In genomic region chr7:14691034-14691433, GRCh38 we compare ENCODE assay signal across 16 cellular contexts.
DNase-seq lines count a peak whose midpoint lies in the region; ATAC-seq and TF ChIP-seq lines count a peak whose summit lies in the region.
"Had no signal": no experiment of that assay in that cellular context is flagged by ENCODE, and none has a peak within 500 bp of the region (broad histone marks: within the 10 kb centered on the region; RNA-seq: fewer than 3 reads in every experiment).

No MANE protein-coding gene starts in this region.

- no peak overlapping the region for H2AFZ ChIP-seq in SK-N-SH (ENCODE audit: low read depth)

- no peaks in the 10 kb centered on the region for H4K20me1 ChIP-seq in SK-N-SH (ENCODE audit: insufficient read depth)

- TF ChIP-seq RAD21 in SK-N-SH (IDR thresholded peaks at IDR 0.05; ENCODE audit: low read length): no peak

- CTCF ChIA-PET in SK-N-SH (lab: Yijun Ruan, JAX): interaction anchor here (0.5 to 6.8 kb wide), 112 partner anchors 10 to 1926 kb away, joined by 3 to 165 read pairs (median 4); partner anchors contain the start of gene ETV1

- no peaks in the 10 kb centered on the region for H3F3A ChIP-seq in SK-N-SH (replicated peaks; ENCODE audit: insufficient read depth)

- no peak for ATAC-seq in SK-N-SH treated with all-trans-retinoic acid at 6 μM for 48 hours
- ATAC-seq in HG02642 (IDR thresholded peaks at IDR 0.05; ENCODE audit: poor library complexity, unreplicated experiment): peak; percentile 65
- ATAC-seq in HG03432 (IDR thresholded peaks at IDR 0.05; ENCODE audit: unreplicated experiment): peak; percentile 54
- ATAC-seq: activated naive CD4-positive, alpha-beta T cell treated with anti-CD3 and anti-CD28 coated beads, Interleukin-2, amount 50 U/mL, for 72 hours; activated T-cell treated with anti-CD3 and anti-CD28 coated beads, Interleukin-2, amount 50 U/mL, for 4 hours; body of pancreas; gastroesophageal sphincter; mucosa of descending colon had no signal

- no peak overlapping the region for H3K27ac ChIP-seq in SK-N-SH (ENCODE audit: low read depth in 2 of 2, low read length in 1 of 2)
- peak overlapping the region; percentile 78 for H3K27ac ChIP-seq in neutrophil
- H3K27ac ChIP-seq: A549, body of pancreas, gastroesophageal sphincter, KMS-11, right lobe of liver had no signal

- no peak for TF ChIP-seq EP300 in SK-N-SH (IDR thresholded peaks at IDR 0.05; ENCODE audit: borderline replicate concordance in 1 of 2, low read depth in 1 of 2, low read length in 1 of 2)

- H3K4me3 ChIP-seq in SK-N-SH (ENCODE audit: low read depth in 2 of 2, low read length in 1 of 2) (no peak overlapping the region), neutrophil (ENCODE audit: low read depth in 1 of 2, low read length in 1 of 2) (no peak overlapping the region)
- H3K4me3 ChIP-seq: A549, body of pancreas, gastroesophageal sphincter, mucosa of descending colon, right lobe of liver had no signal

- peaks cover 0 to 29% of the 10 kb centered on the region in 2 experiments; a peak in 3 of 4 replicates for H3K4me1 ChIP-seq in SK-N-SH (ENCODE audit: control insufficient read depth in 1 of 2, insufficient read depth in 2 of 2, low read depth in 1 of 2, low read length in 1 of 2)
- peaks cover 29 to 38% of the 10 kb centered on the region in 2 experiments for H3K4me1 ChIP-seq in neutrophil (ENCODE audit: control insufficient read depth in 1 of 2, insufficient read depth in 1 of 2, low read depth in 1 of 2, low read length in 1 of 2)
- H3K4me1 ChIP-seq: A549, body of pancreas, gastroesophageal sphincter had no signal

- TF ChIP-seq CTCF in SK-N-SH (IDR thresholded peaks at IDR 0.05) (no peak), neutrophil (IDR thresholded peaks at IDR 0.05) (no peak)

- H3K9me3 ChIP-seq in SK-N-SH (no peaks in the 10 kb centered on the region), neutrophil (no peaks in the 10 kb centered on the region)
- H3K9me3 ChIP-seq: A549, body of pancreas, gastroesophageal sphincter, mucosa of descending colon, right lobe of liver had no signal

- 58% methylated on average over 2 of the region's 2 CpGs for WGBS in SK-N-SH (ENCODE audit: low lambda C conversion rate)

- H3K36me3 ChIP-seq in SK-N-SH (replicated peaks in 1 of 2; ENCODE audit: control insufficient read depth in 1 of 2, insufficient read depth in 2 of 2, low read length in 1 of 2) (peaks cover 0 to 6% of the 10 kb centered on the region in 2 experiments), neutrophil (no peaks in the 10 kb centered on the region)
- H3K36me3 ChIP-seq: gastroesophageal sphincter, right lobe of liver had no signal

- POLR2A ChIA-PET in SK-N-SH (lab: Yijun Ruan, JAX): interaction anchor here (0.9 kb wide), 1 partner anchor 1409 kb away, joined by 3 read pairs; no protein-coding TSS in a partner anchor

- no peak overlapping the region for H3K4me2 ChIP-seq in SK-N-SH
- H3K4me2 ChIP-seq: A549, KMS-11 had no signal

- no peaks in the 10 kb centered on the region for H3K9me2 ChIP-seq in SK-N-SH

- DNase-seq in SK-N-SH (no peak), NCI-H510A (lab: John Stamatoyannopoulos, UW) (no peak), RKO (ENCODE audit: low spot score) (no peak), NCI-H1436 treated with DMSO at 0.1 percent for 48 hours (lab: John Stamatoyannopoulos, UW) (no peak)

- no peaks in the 10 kb centered on the region for H3K27me3 ChIP-seq in SK-N-SH (ENCODE audit: insufficient read depth)
- H3K27me3 ChIP-seq in neutrophil: no peaks in the 10 kb centered on the region
- H3K27me3 ChIP-seq: body of pancreas, gastroesophageal sphincter, right lobe of liver had no signal

- H3K9ac ChIP-seq in SK-N-SH: no peak overlapping the region
- H3K9ac ChIP-seq: KMS-11 had no signal

- no peaks in the 10 kb centered on the region for H3K79me2 ChIP-seq in SK-N-SH (ENCODE audit: insufficient read depth)

TF ChIP-seq in SK-N-SH, 30 proteins besides CTCF, POLR2A, EP300 and RAD21:
- no peak for TF ChIP-seq EZH2phosphoT487 (IDR thresholded peaks at IDR 0.05; ENCODE audit: borderline replicate concordance, low read depth)
- TF ChIP-seq MEF2A (IDR thresholded peaks at IDR 0.05; ENCODE audit: borderline replicate concordance, low read depth): no peak
- TF ChIP-seq RCOR1 (IDR thresholded peaks at IDR 0.05; ENCODE audit: low read length): 0 out of 2 replicates have a peak, but pooled peaks have one; percentile 4
- no peak for TF ChIP-seq NFIC (IDR thresholded peaks at IDR 0.05; ENCODE audit: borderline replicate concordance)
- no peak for TF ChIP-seq ZBTB33 (IDR thresholded peaks at IDR 0.05; ENCODE audit: borderline replicate concordance, low read depth)
- no peak for TF ChIP-seq TEAD4 (IDR thresholded peaks at IDR 0.05; ENCODE audit: borderline replicate concordance, insufficient read depth)
- TF ChIP-seq ELF1 (IDR thresholded peaks at IDR 0.05): no peak
TF ChIP-seq in SK-N-SH: peak in this region for 1.

TF ChIP-seq in SK-N-SH treated with all-trans-retinoic acid at 6 μM for 48 hours, 23 proteins besides CTCF, POLR2A, EP300 and RAD21:
- TF ChIP-seq ZNF565 (CRISPR knock-in tag; conservative IDR thresholded peaks at IDR 0.05; ENCODE audit: low read depth) (no peak), ISL1 (CRISPR knock-in tag; IDR thresholded peaks at IDR 0.05) (no peak), SNAI2 (CRISPR knock-in tag; IDR thresholded peaks at IDR 0.05) (no peak), TCF4 (CRISPR knock-in tag; IDR thresholded peaks at IDR 0.05; ENCODE audit: borderline replicate concordance) (no peak), OSR1 (CRISPR knock-in tag; IDR thresholded peaks at IDR 0.05) (no peak), TOX (CRISPR knock-in tag; IDR thresholded peaks at IDR 0.05; ENCODE audit: borderline replicate concordance) (no peak), POU6F1 (CRISPR knock-in tag; IDR thresholded peaks at IDR 0.05; ENCODE audit: borderline replicate concordance, low read depth) (no peak), ZFP3 (CRISPR knock-in tag; IDR thresholded peaks at IDR 0.05) (no peak)
